Comparison of ENCODE assay signal across 22 cellular contexts in genomic region chr15:73386238-73386637, GRCh38. TPM values are rescaled to one million over a fixed set of nuclear protein-coding genes. Genes with fewer than 3 reads are reported as not detected.
DNase-seq lines count a peak whose midpoint lies in the region; ATAC-seq, FAIRE-seq and TF ChIP-seq lines count a peak whose summit lies in the region.
"Had no signal": no experiment of that assay in that cellular context is flagged by ENCODE, and none has a peak within 500 bp of the region (broad histone marks: within the 10 kb centered on the region; RNA-seq: fewer than 3 reads in every experiment).

No MANE protein-coding gene starts in this region.

- no peak overlapping the region for H4K5ac ChIP-seq in H1 (ENCODE audit: insufficient read length, low read depth, low read length)

- H2BK15ac ChIP-seq in H1 (ENCODE audit: low read length): peak overlapping the region; percentile 47; the same call in 1 of the 2 replicates

- no peaks in the 10 kb centered on the region for H3K23me2 ChIP-seq in H1 (ENCODE audit: low read depth, low read length)

- H3K23ac ChIP-seq in H1 (ENCODE audit: insufficient read length): no peak overlapping the region

- TF ChIP-seq POLR2A in H1 (IDR thresholded peaks at IDR 0.05; ENCODE audit: control extremely low read depth in 1 of 2, low read depth in 2 of 2, low read length in 2 of 2) (no peak), right lobe of liver (IDR thresholded peaks at IDR 0.05) (no peak)

- DNase-seq in cardiac septum (ENCODE audit: low spot score) (peak; percentile 49), Right ventricle myocardium inferior (ENCODE audit: missing footprints) (no peak), H1 (ENCODE audit: low read depth in 1 of 2, low spot score in 2 of 2) (no peak), sciatic nerve (ENCODE audit: low spot score) (peak; percentile 21), DMS53 treated with DMSO at 0.1 percent for 48 hours (lab: John Stamatoyannopoulos, UW; ENCODE audit: unreplicated experiment) (no peak), right lobe of liver (no peak)
- DNase-seq: AML-193; Calu3; CD8-positive, alpha-beta T cell; DMS53; H9; KBM-7 had no signal

- H3K79me1 ChIP-seq in H1 (ENCODE audit: low read depth, low read length): no peaks in the 10 kb centered on the region

- H2AFZ ChIP-seq in H1 (ENCODE audit: low read length): no peak overlapping the region
- H2AFZ ChIP-seq: GM23338 had no signal

- H3K4me1 ChIP-seq in H1 (replicated peaks in 1 of 4; ENCODE audit: control insufficient read depth in 3 of 4, insufficient read depth in 4 of 4, low read length in 3 of 4) (peaks cover 7 to 34% (median 16%) of the 10 kb centered on the region in 4 experiments), right lobe of liver (no peaks in the 10 kb centered on the region)

- 0 out of 2 replicates have a peak overlapping the region, but pooled peaks have one; percentile 17 for H2AK5ac ChIP-seq in H1 (ENCODE audit: low read depth, low read length)

- no peak overlapping the region for H4K8ac ChIP-seq in H1 (ENCODE audit: extremely low read depth, insufficient read depth, low read length)

- H3K14ac ChIP-seq in H1 (ENCODE audit: insufficient read length): no peak overlapping the region

- H4K20me1 ChIP-seq in H1 (replicated peaks in 1 of 2; ENCODE audit: control insufficient read depth in 1 of 2, insufficient read depth in 2 of 2, low read length in 2 of 2): no peaks in the 10 kb centered on the region

- H2BK20ac ChIP-seq in H1 (ENCODE audit: low read length): peak overlapping the region; percentile 96

- H3K4me2 ChIP-seq in H1 (ENCODE audit: insufficient read depth in 1 of 2, low read depth in 2 of 2, low read length in 2 of 2): no peak overlapping the region
- H3K4me2 ChIP-seq: A549 had no signal

- intact Hi-C loops in cardiac septum (cut with DNase I) (no loop called here), Right ventricle myocardium inferior (cut with DNase I) (no loop called here), sciatic nerve (cut with DNase I) (loop anchor here (5.0 kb wide), 1 partner anchor 1784 kb away; no protein-coding TSS in a partner anchor), right lobe of liver (cut with DNase I) (no loop called here)

- no peak overlapping the region for H3K9ac ChIP-seq in H1 (replicated peaks in 1 of 4; ENCODE audit: extremely low read depth in 1 of 4, low read depth in 3 of 4, low read length in 3 of 4)

- POLR2A ChIA-PET in H1 (lab: Charles Lee; ENCODE audit: partially characterized antibody): interaction anchor here (0.7 kb wide), 1 partner anchor 37 kb away, joined by 5 read pairs; no protein-coding TSS in a partner anchor

- H3K56ac ChIP-seq in H1 (replicated peaks; ENCODE audit: insufficient read length, low read depth, low read length): no peak overlapping the region

- peak overlapping the region; percentile 73 for H3K4ac ChIP-seq in H1 (replicated peaks; ENCODE audit: insufficient read length, low read depth, low read length)

- no peaks in the 10 kb centered on the region; a peak in 1 of 7 replicates for H3K27me3 ChIP-seq in H1 (replicated peaks in 1 of 4; ENCODE audit: control insufficient read depth in 3 of 4, extremely low read depth in 1 of 4, insufficient read depth in 3 of 4, low read length in 3 of 4)
- H3K27me3 ChIP-seq in right lobe of liver: no peaks in the 10 kb centered on the region

- H3K4me3 ChIP-seq in H1 (ENCODE audit: extremely low read depth in 1 of 4, insufficient read depth in 2 of 4, low read depth in 3 of 4, low read length in 4 of 4): no peak overlapping the region
- H3K4me3 ChIP-seq in right lobe of liver: no peak overlapping the region
- H3K4me3 ChIP-seq: A549 had no signal

- no peak for TF ChIP-seq EP300 in H1 (IDR thresholded peaks at IDR 0.05; ENCODE audit: borderline replicate concordance in 1 of 2, low read depth in 2 of 2, low read length in 2 of 2)

- H3K36me3 ChIP-seq in H1 (ENCODE audit: control insufficient read depth in 2 of 4, insufficient read depth in 4 of 4, low read length in 3 of 4): no peaks in the 10 kb centered on the region
- H3K36me3 ChIP-seq in right lobe of liver: no peaks in the 10 kb centered on the region

- H3K27ac ChIP-seq in H1 (ENCODE audit: low read depth, low read length): no peak overlapping the region
- H3K27ac ChIP-seq in right lobe of liver: no peak overlapping the region
- H3K27ac ChIP-seq: 22Rv1, A549 had no signal

- peak overlapping the region; percentile 94; the same call in 1 of the 2 replicates for H2BK12ac ChIP-seq in H1 (ENCODE audit: low read depth, low read length)

- no peak for ATAC-seq in Right ventricle myocardium inferior
- ATAC-seq in sciatic nerve: no peak
- no peak for ATAC-seq in GM21447 (IDR thresholded peaks at IDR 0.05; ENCODE audit: unreplicated experiment)
- ATAC-seq in right lobe of liver: no peak
- ATAC-seq: A549; CD8-positive, alpha-beta T cell had no signal

- TF ChIP-seq CTCF in H1 (IDR thresholded peaks at IDR 0.05; ENCODE audit: control extremely low read depth in 1 of 3, insufficient read depth in 1 of 3, low read depth in 1 of 3, low read length in 3 of 3): no peak
- TF ChIP-seq CTCF in right lobe of liver (IDR thresholded peaks at IDR 0.05): no peak

- TF ChIP-seq RAD21 in H1 (IDR thresholded peaks at IDR 0.05 in 1 of 2, conservative IDR thresholded peaks at IDR 0.05 in 1 of 2; ENCODE audit: low read depth in 2 of 2, low read length in 2 of 2): no peak

- no peak overlapping the region; the same call in 1 of the 2 replicates for H3K18ac ChIP-seq in H1 (ENCODE audit: extremely low read depth, low read length)

- no peak for FAIRE-seq in H1 (lab: Jason Lieb, UNC)
- FAIRE-seq: A549, G401.6, GM12891, GM19239 had no signal

- CTCF ChIA-PET in H1 (lab: Charles Lee; ENCODE audit: partially characterized antibody): interaction anchor here (1.3 kb wide), 1 partner anchor 78 kb away, joined by 3 read pairs; no protein-coding TSS in a partner anchor

- WGBS in H1 (ENCODE audit: extremely low coverage in 1 of 2, insufficient coverage in 1 of 2, insufficient read length in 1 of 2, insufficient replicate concordance in 2 of 2, low coverage in 1 of 2, low lambda C conversion rate in 2 of 2, missing lambda C conversion rate in 1 of 2), 2 experiments: 82% methylated on average over 5 of the region's 5 CpGs; no CpG with 5 or more reads in 1 of the 2 experiments
- WGBS in right lobe of liver (ENCODE audit: insufficient coverage, low coverage, low lambda C conversion rate, missing lambda C conversion rate): 70% methylated on average over 5 of the region's 5 CpGs

- H2BK5ac ChIP-seq in H1 (ENCODE audit: low read depth, low read length): peak overlapping the region; percentile 84; the same call in 1 of the 2 replicates

- H3K9me3 ChIP-seq in H1 (ENCODE audit: insufficient read depth in 2 of 2, low read depth in 1 of 2, low read length in 1 of 2): 0 out of 4 replicates have a peak, but pooled peaks cover 0 to 5% of the 10 kb centered on the region in 2 experiments
- H3K9me3 ChIP-seq in right lobe of liver: no peaks in the 10 kb centered on the region
- H3K9me3 ChIP-seq: A549 had no signal

- peak overlapping the region; percentile 84 for H2BK120ac ChIP-seq in H1 (replicated peaks; ENCODE audit: low read depth, low read length)

- H4K91ac ChIP-seq in H1 (replicated peaks; ENCODE audit: insufficient read length, low read length): peak overlapping the region; percentile 71

- H3K79me2 ChIP-seq in H1 (ENCODE audit: control insufficient read depth in 1 of 2, insufficient read depth in 2 of 2, low read length in 2 of 2): no peaks in the 10 kb centered on the region

TF ChIP-seq in H1, 55 proteins besides CTCF, POLR2A, EP300 and RAD21:
- TF ChIP-seq BRCA1 (IDR thresholded peaks at IDR 0.05; ENCODE audit: low read depth, low read length): no peak
- TF ChIP-seq YY1 (IDR thresholded peaks at IDR 0.05; ENCODE audit: low read depth, low read length): no peak
- TF ChIP-seq, protein P1, sequence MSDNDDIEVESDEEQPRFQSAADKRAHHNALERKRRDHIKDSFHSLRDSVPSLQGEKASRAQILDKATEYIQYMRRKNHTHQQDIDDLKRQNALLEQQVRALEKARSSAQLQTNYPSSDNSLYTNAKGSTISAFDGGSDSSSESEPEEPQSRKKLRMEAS (IDR thresholded peaks at IDR 0.05): no peak
- no peak for TF ChIP-seq CREB1 (IDR thresholded peaks at IDR 0.05)

RNA-seq across cellular contexts. Expression of gene HCN4, which starts 17.5 kb away (rescaled TPM):
- total RNA-seq in cardiac septum: 6.2 TPM
- total RNA-seq in Right ventricle myocardium inferior: 21.4 TPM
- 8.5 and 9.3 TPM in 2 replicates for total RNA-seq in H1 (2021; fragmentation: NEBNext Ultra II Directional; extraction: Animal tissue kit (Norgen Biotek cat#: 25700))
- polyA plus RNA-seq in H1 (2011; rRNA removed): 3.7 and 4.1 TPM in 2 replicates
- polyA plus RNA-seq in H1 (2011; cell fraction: cytosol; rRNA removed): 1.8 TPM
- 4.5 TPM for polyA plus RNA-seq in H1 (2011; cell fraction: nucleus; rRNA removed)
- 8.5 to 11.8 TPM (median 9.7 TPM) in 4 replicates for polyA plus RNA-seq in H1 (2012, experiment 1 of 2)
- 8.7 TPM for polyA plus RNA-seq in H1 (2012, experiment 2 of 2)
- polyA plus RNA-seq in H1 (2013, experiment 1 of 2): 5.8 TPM
- polyA plus RNA-seq in H1 (2013, experiment 2 of 2): 6.7 TPM
- 5.0 and 5.7 TPM in 2 replicates for polyA minus RNA-seq in H1 (2011; rRNA and poly(A)+ RNA removed)
- polyA minus RNA-seq in H1 (2011; cell fraction: cytosol; rRNA and poly(A)+ RNA removed): 4.4 TPM
- polyA minus RNA-seq in H1 (2011; cell fraction: nucleus; rRNA and poly(A)+ RNA removed): 7.2 TPM
- total RNA-seq in sciatic nerve: not detected
- under 1 TPM in 1 of 6 experiments, not detected in 5; 0.06 TPM for total RNA-seq in right lobe of liver
- total RNA-seq: CD8-positive, alpha-beta T cell; HT-29 had no signal
- polyA plus RNA-seq: BJ, IgD-negative memory B cell had no signal

RNA-seq across cellular contexts. Expression of gene REC114, which starts 56.7 kb away (rescaled TPM):
- not detected for total RNA-seq in cardiac septum
- 0.60 TPM for total RNA-seq in Right ventricle myocardium inferior
- not detected in 2 replicates for total RNA-seq in H1 (2021; fragmentation: NEBNext Ultra II Directional; extraction: Animal tissue kit (Norgen Biotek cat#: 25700))
- polyA plus RNA-seq in H1 (2011; rRNA removed): 0.12 TPM in 1 of 2 replicates, not detected in the other
- polyA plus RNA-seq in H1 (2011; cell fraction: cytosol; rRNA removed): 0.10 TPM
- not detected for polyA plus RNA-seq in H1 (2011; cell fraction: nucleus; rRNA removed)
- not detected in 4 replicates for polyA plus RNA-seq in H1 (2012, experiment 1 of 2)
- polyA plus RNA-seq in H1 (2012, experiment 2 of 2): not detected
- polyA plus RNA-seq in H1 (2013, experiment 1 of 2): not detected
- polyA plus RNA-seq in H1 (2013, experiment 2 of 2): not detected
- polyA minus RNA-seq in H1 (2011; rRNA and poly(A)+ RNA removed): not detected in 2 replicates
- polyA minus RNA-seq in H1 (2011; cell fraction: cytosol; rRNA and poly(A)+ RNA removed): not detected
- polyA minus RNA-seq in H1 (2011; cell fraction: nucleus; rRNA and poly(A)+ RNA removed): not detected
- total RNA-seq in sciatic nerve: not detected
- not detected for total RNA-seq in right lobe of liver
- total RNA-seq: Calu3; CD8-positive, alpha-beta T cell; GM23338; H9; HT-29 had no signal
- polyA plus RNA-seq: A549, BJ, GM23338, IgD-negative memory B cell had no signal

Comparison
In these comparisons a context has a peak if more than half of its experiments do, and no peak if none do; other contexts are left out.
1. DNase-seq: peak in cardiac septum (single experiment) and sciatic nerve (single experiment); none in Right ventricle myocardium inferior (single experiment), H1 (0 of 2), DMS53 treated with DMSO at 0.1 percent for 48 hours (single experiment) and right lobe of liver (0 of 3).